Comparison of ENCODE assay signal across 31 cellular contexts in genomic region chr5:80114856-80115255, GRCh38.
DNase-seq lines count a peak whose midpoint lies in the region; FAIRE-seq and TF ChIP-seq lines count a peak whose summit lies in the region.
"Had no signal": no experiment of that assay in that cellular context is flagged by ENCODE, and none has a peak within 500 bp of the region (broad histone marks: within the 10 kb centered on the region; RNA-seq: fewer than 3 reads in every experiment).

No MANE protein-coding gene starts in this region.

- WGBS in small intestine, 3 donors, result 22 to 63% (median 59%) methylated on average over 3 of the region's 3 CpGs

- H3K27ac Mint-ChIP-seq in Caco-2 (ENCODE audit: unreplicated experiment), result peak overlapping the region; percentile 91
- H3K27ac Mint-ChIP-seq: activated CD4-positive, alpha-beta T cell treated with anti-CD3 and anti-CD28 coated beads, Interleukin-2, amount 10 ng/mL, durations not matched to agents 24 days and 14 days; effector memory CD8-positive, alpha-beta T cell; memory B cell had no signal

- BruUV-seq in Caco-2 (replicated peaks; lab: Mats Ljungman, UMichigan), result no TSS peak

- CTCF ChIA-PET in Caco-2 (lab: Charles Lee), result no interaction called here

- H3K4me1 Mint-ChIP-seq in Caco-2 (ENCODE audit: low read depth, unreplicated experiment), result peaks cover 38% of the 10 kb centered on the region

- no peaks in the 10 kb centered on the region for H3K27me3 Mint-ChIP-seq in Caco-2 (ENCODE audit: insufficient read depth, unreplicated experiment)
- H3K27me3 Mint-ChIP-seq: activated CD4-positive, alpha-beta T cell treated with anti-CD3 and anti-CD28 coated beads, Interleukin-2, amount 10 ng/mL, durations not matched to agents 24 days and 14 days had no signal

- peaks cover 43% of the 10 kb centered on the region for H3K36me3 Mint-ChIP-seq in Caco-2 (ENCODE audit: insufficient read depth, unreplicated experiment)

- peaks cover 19% of the 10 kb centered on the region for H3K9me3 Mint-ChIP-seq in Caco-2 (ENCODE audit: unreplicated experiment)
- H3K9me3 Mint-ChIP-seq: effector memory CD8-positive, alpha-beta T cell had no signal

- intact Hi-C loops in Caco-2 (cut with micrococcal nuclease; ENCODE audit: unreplicated experiment) (no loop called here), ascending aorta (cut with DNase I) (no loop called here)

- no peak for TF ChIP-seq CTCF in Caco-2 (IDR thresholded peaks at IDR 0.05; ENCODE audit: insufficient read depth in 1 of 2, low read depth in 1 of 2, low read length in 1 of 2, severe bottlenecking in 1 of 2, unreplicated experiment in 1 of 2)
- no peak for TF ChIP-seq CTCF in epithelial cell of esophagus (IDR thresholded peaks at IDR 0.05; ENCODE audit: insufficient read depth, low read depth, low read length, missing control alignments)
- TF ChIP-seq CTCF in ascending aorta (IDR thresholded peaks at IDR 0.05), result no peak
- no peak for TF ChIP-seq CTCF in Peyer's patch (IDR thresholded peaks at IDR 0.05)

- POLR2A ChIA-PET in Caco-2 (lab: Charles Lee), result no interaction called here

- H3K27ac ChIP-seq in small intestine (ENCODE audit: low read depth in 1 of 2, low read length in 1 of 2) (no peak overlapping the region), ascending aorta (no peak overlapping the region), Peyer's patch (no peak overlapping the region)
- H3K27ac ChIP-seq: prostate gland, testis, uterus, VCaP had no signal

- H3K4me3 Mint-ChIP-seq in Caco-2 (ENCODE audit: unreplicated experiment), result no peak overlapping the region
- H3K4me3 Mint-ChIP-seq: activated CD4-positive, alpha-beta T cell treated with anti-CD3 and anti-CD28 coated beads, Interleukin-2, amount 10 ng/mL, durations not matched to agents 24 days and 14 days; effector memory CD8-positive, alpha-beta T cell; memory B cell had no signal

- no peak for FAIRE-seq in small intestine (lab: Jason Lieb, UNC)
- FAIRE-seq: A204.1, colon, GM18507 had no signal

- H3K4me1 ChIP-seq in Caco-2 (peaks cover 38% of the 10 kb centered on the region), small intestine (ENCODE audit: control insufficient read depth in 2 of 2, insufficient read depth in 1 of 2, low read depth in 1 of 2, low read length in 1 of 2) (no peaks in the 10 kb centered on the region), ascending aorta (peaks cover 0 to 2% of the 10 kb centered on the region in 2 donors), Peyer's patch (peaks cover 0 to 2% (median 0%) of the 10 kb centered on the region in 4 donors)
- H3K4me1 ChIP-seq: HAP-1, prostate gland had no signal

- no peaks in the 10 kb centered on the region for H3K27me3 ChIP-seq in Caco-2 (replicated peaks; ENCODE audit: control insufficient read depth, insufficient read depth, low read length)
- H3K27me3 ChIP-seq in small intestine (ENCODE audit: control insufficient read depth in 2 of 2, insufficient read depth in 2 of 2, low read length in 2 of 2), result no peaks in the 10 kb centered on the region
- H3K27me3 ChIP-seq in ascending aorta, result no peaks in the 10 kb centered on the region
- no peaks in the 10 kb centered on the region for H3K27me3 ChIP-seq in Peyer's patch
- H3K27me3 ChIP-seq: MG63, testis, uterus had no signal

- TF ChIP-seq POLR2A in Peyer's patch (IDR thresholded peaks at IDR 0.05), result no peak

- peak; percentile 10 for DNase-seq in NCI-H82 (lab: John Stamatoyannopoulos, UW)
- no peak for DNase-seq in NCI-H82 treated with DMSO at 0.1 percent for 48 hours (lab: John Stamatoyannopoulos, UW; ENCODE audit: unreplicated experiment)
- no peak for DNase-seq in Caco-2
- peak; percentile 31 for DNase-seq in epithelial cell of esophagus (ENCODE audit: low read depth)
- peak; percentile 36 for DNase-seq in small intestine
- no peak for DNase-seq in ascending aorta (ENCODE audit: low spot score in 2 of 2)
- no peak for DNase-seq in stimulated activated CD4-positive, alpha-beta T cell treated with anti-CD3 and anti-CD28 coated beads, Interleukin-12 subunit alpha, Interleukin-12 subunit beta, amount 100 ng/mL, for 4 hours
- DNase-seq in Peyer's patch, result no peak
- DNase-seq: activated CD4-positive, alpha-beta T cell treated with anti-CD3 and anti-CD28 coated beads, Interleukin-2, amount 10 ng/mL, durations not matched to agents 24 days and 14 days; activated naive CD4-positive, alpha-beta T cell; activated T-cell treated with anti-CD3 and anti-CD28 coated beads, Interleukin-2, amount 50 U/mL, for 1 hour; Calu3; effector memory CD8-positive, alpha-beta T cell; foreskin melanocyte; KBM-7; MG63; NCI-H2081 treated with DMSO at 0.1 percent for 48 hours; NCI-H446 treated with DMSO at 0.1 percent for 48 hours; NK-92 treated with Interleukin-12 subunit alpha and Interleukin-12 subunit beta, amount 100 ng/mL, for 24 hours; PC-3; SHP77; stimulated activated naive CD8-positive, alpha-beta T cell treated with anti-CD3 and anti-CD28 coated beads, Interleukin-15, Interleukin-2, amounts not matched to agents 100 U/mL and 50 U/mL, for 24 hours; testis; uterus had no signal

- peaks cover 2% of the 10 kb centered on the region; the same call in 1 of the 2 replicates for H3K36me3 ChIP-seq in Caco-2 (ENCODE audit: control insufficient read depth, insufficient read depth, low read length)
- no peaks in the 10 kb centered on the region for H3K36me3 ChIP-seq in small intestine (ENCODE audit: control insufficient read depth in 2 of 2, insufficient read depth in 2 of 2, low read length in 2 of 2)
- no peaks in the 10 kb centered on the region for H3K36me3 ChIP-seq in ascending aorta
- H3K36me3 ChIP-seq in Peyer's patch, result no peaks in the 10 kb centered on the region
- H3K36me3 ChIP-seq: HAP-1, MG63, prostate gland, uterus had no signal

- H3K9me3 ChIP-seq in Caco-2 (peaks cover 24% of the 10 kb centered on the region), small intestine (ENCODE audit: control insufficient read depth, low read depth) (no peaks in the 10 kb centered on the region), ascending aorta (no peaks in the 10 kb centered on the region), Peyer's patch (no peaks in the 10 kb centered on the region)
- H3K9me3 ChIP-seq: HAP-1, MG63, prostate gland, testis, uterus had no signal

- H3K4me3 ChIP-seq in Caco-2 (ENCODE audit: low read depth, low read length), result no peak overlapping the region
- no peak overlapping the region for H3K4me3 ChIP-seq in epithelial cell of esophagus (ENCODE audit: low read length)
- H3K4me3 ChIP-seq in small intestine (ENCODE audit: low read depth in 1 of 2, low read length in 2 of 2), result no peak overlapping the region
- no peak overlapping the region for H3K4me3 ChIP-seq in ascending aorta
- no peak overlapping the region for H3K4me3 ChIP-seq in Peyer's patch
- H3K4me3 ChIP-seq: HAP-1, MG63, prostate gland, testis, uterus had no signal

Comparison
In these comparisons a context has a peak if more than half of its experiments do, and no peak if none do; other contexts are left out.
1. DNase-seq: peak in NCI-H82 (single experiment), epithelial cell of esophagus (single experiment) and small intestine (single experiment); none in NCI-H82 treated with DMSO at 0.1 percent for 48 hours (single experiment), Caco-2 (0 of 2), ascending aorta (0 of 2), stimulated activated CD4-positive, alpha-beta T cell treated with anti-CD3 and anti-CD28 coated beads, Interleukin-12 subunit alpha, Interleukin-12 subunit beta, amount 100 ng/mL, for 4 hours (single experiment) and Peyer's patch (0 of 3).